Comparison of ENCODE assay signal across 1 cellular context in genomic region chr17:29565643-29566472, GRCh38.
A peak's percentile ranks its signal among the peaks of the same experiment; 100 is the strongest.
TF ChIP-seq lines count a peak whose summit lies in the region.

No MANE protein-coding gene starts in this region.

TF ChIP-seq in HepG2, 621 proteins besides CTCF, POLR2A, EP300 and RAD21 (continued from another document and continues in another):
- no peak for TF ChIP-seq ZNF281 (CRISPR knock-in tag; IDR thresholded peaks at IDR 0.05; ENCODE audit: borderline replicate concordance)
- peak; percentile 56 for TF ChIP-seq ZGPAT (CRISPR knock-in tag; IDR thresholded peaks at IDR 0.05)
- TF ChIP-seq ZNF101 (CRISPR knock-in tag; IDR thresholded peaks at IDR 0.05; ENCODE audit: borderline replicate concordance, low read depth) = no peak
- TF ChIP-seq SALL2 (CRISPR knock-in tag; IDR thresholded peaks at IDR 0.05) = no peak
- no peak for TF ChIP-seq SCMH1 (CRISPR knock-in tag; IDR thresholded peaks at IDR 0.05; ENCODE audit: borderline replicate concordance)
- TF ChIP-seq RBM39 (IDR thresholded peaks at IDR 0.05; ENCODE audit: low read depth, low read length, poor library complexity, severe bottlenecking) = no peak
- TF ChIP-seq HIVEP1 (CRISPR knock-in tag; IDR thresholded peaks at IDR 0.05) = peak; percentile 67; the same call in 1 of the 2 replicates
- TF ChIP-seq HES4 (CRISPR knock-in tag; IDR thresholded peaks at IDR 0.05; ENCODE audit: borderline replicate concordance) = no peak; the same call in 1 of the 2 replicates
- no peak for TF ChIP-seq EZH2 (conservative IDR thresholded peaks at IDR 0.05; ENCODE audit: low read depth, low read length)
- no peak for TF ChIP-seq ATAD3A (CRISPR knock-in tag; IDR thresholded peaks at IDR 0.05)
- TF ChIP-seq PAXIP1 (CRISPR knock-in tag; conservative IDR thresholded peaks at IDR 0.05) = 0 out of 2 replicates have a peak, but pooled peaks have one; percentile 21
- TF ChIP-seq PPARG (CRISPR knock-in tag; conservative IDR thresholded peaks at IDR 0.05) = no peak
- no peak for TF ChIP-seq FOXP1 (IDR thresholded peaks at IDR 0.05)
- TF ChIP-seq FOXP1 (CRISPR knock-in tag; IDR thresholded peaks at IDR 0.05) = no peak
- no peak for TF ChIP-seq JUNB (CRISPR knock-in tag; IDR thresholded peaks at IDR 0.05; ENCODE audit: borderline replicate concordance)
- no peak for TF ChIP-seq ZNF225 (CRISPR knock-in tag; IDR thresholded peaks at IDR 0.05)
- TF ChIP-seq ZSCAN20 (CRISPR knock-in tag; IDR thresholded peaks at IDR 0.05; ENCODE audit: borderline replicate concordance) = no peak
- TF ChIP-seq ETV6 (CRISPR knock-in tag; conservative IDR thresholded peaks at IDR 0.05) = no peak
- TF ChIP-seq ZNF564 (CRISPR knock-in tag; IDR thresholded peaks at IDR 0.05) = peak; percentile 32; the same call in 1 of the 2 replicates
- no peak for TF ChIP-seq FOXP4 (CRISPR knock-in tag; IDR thresholded peaks at IDR 0.05)
- TF ChIP-seq RXRB (CRISPR knock-in tag; IDR thresholded peaks at IDR 0.05; ENCODE audit: borderline replicate concordance) = no peak
- TF ChIP-seq HNRNPL (IDR thresholded peaks at IDR 0.05; ENCODE audit: low read depth, low read length) = 0 out of 2 replicates have a peak, but pooled peaks have one; percentile 11
- TF ChIP-seq RFX5 (IDR thresholded peaks at IDR 0.05; ENCODE audit: low read depth, low read length) = no peak
- no peak for TF ChIP-seq TIGD3 (CRISPR knock-in tag; IDR thresholded peaks at IDR 0.05; ENCODE audit: borderline replicate concordance)
- TF ChIP-seq ZNF33B (CRISPR knock-in tag; IDR thresholded peaks at IDR 0.05) = no peak
- no peak for TF ChIP-seq HHEX (CRISPR knock-in tag; IDR thresholded peaks at IDR 0.05)
- TF ChIP-seq REL (CRISPR knock-in tag; conservative IDR thresholded peaks at IDR 0.05) = no peak
- no peak for TF ChIP-seq NFRKB (IDR thresholded peaks at IDR 0.05)
- TF ChIP-seq PLSCR1 (CRISPR knock-in tag; IDR thresholded peaks at IDR 0.05; ENCODE audit: borderline replicate concordance) = no peak
- TF ChIP-seq ZNF331 (CRISPR knock-in tag; IDR thresholded peaks at IDR 0.05) = no peak; the same call in 1 of the 2 replicates
- TF ChIP-seq SOX5 (CRISPR knock-in tag; IDR thresholded peaks at IDR 0.05; ENCODE audit: borderline replicate concordance) = no peak
- TF ChIP-seq ZNF343 (CRISPR knock-in tag; IDR thresholded peaks at IDR 0.05) = 0 out of 2 replicates have a peak, but pooled peaks have one; percentile 55
- peak; percentile 45; the same call in 1 of the 2 replicates for TF ChIP-seq ZNF430 (CRISPR knock-in tag; IDR thresholded peaks at IDR 0.05)
- TF ChIP-seq SALL1 (CRISPR knock-in tag; IDR thresholded peaks at IDR 0.05) = no peak; the same call in 1 of the 2 replicates
- TF ChIP-seq TAF1 (CRISPR knock-in tag; IDR thresholded peaks at IDR 0.05) = no peak; the same call in 1 of the 2 replicates
- TF ChIP-seq PHB2 (IDR thresholded peaks at IDR 0.05; ENCODE audit: partially characterized antibody) = no peak
- TF ChIP-seq THAP11 (CRISPR knock-in tag; IDR thresholded peaks at IDR 0.05) = 0 out of 2 replicates have a peak, but pooled peaks have one; percentile 34
- no peak for TF ChIP-seq ARID3A (IDR thresholded peaks at IDR 0.05; ENCODE audit: low read depth, low read length)
- no peak for TF ChIP-seq IRF9 (CRISPR knock-in tag; IDR thresholded peaks at IDR 0.05; ENCODE audit: borderline replicate concordance)
- no peak for TF ChIP-seq ZBTB46 (CRISPR knock-in tag; IDR thresholded peaks at IDR 0.05; ENCODE audit: borderline replicate concordance)
- no peak for TF ChIP-seq PAX8 (CRISPR knock-in tag; IDR thresholded peaks at IDR 0.05; ENCODE audit: borderline replicate concordance)
- TF ChIP-seq TARDBP (CRISPR knock-in tag; IDR thresholded peaks at IDR 0.05) = peak; percentile 44; the same call in 1 of the 2 replicates
- TF ChIP-seq KLF16 (CRISPR knock-in tag; IDR thresholded peaks at IDR 0.05) = no peak
- TF ChIP-seq NCOA5 (CRISPR knock-in tag; IDR thresholded peaks at IDR 0.05) = no peak
